In the genomic region with DNA sequence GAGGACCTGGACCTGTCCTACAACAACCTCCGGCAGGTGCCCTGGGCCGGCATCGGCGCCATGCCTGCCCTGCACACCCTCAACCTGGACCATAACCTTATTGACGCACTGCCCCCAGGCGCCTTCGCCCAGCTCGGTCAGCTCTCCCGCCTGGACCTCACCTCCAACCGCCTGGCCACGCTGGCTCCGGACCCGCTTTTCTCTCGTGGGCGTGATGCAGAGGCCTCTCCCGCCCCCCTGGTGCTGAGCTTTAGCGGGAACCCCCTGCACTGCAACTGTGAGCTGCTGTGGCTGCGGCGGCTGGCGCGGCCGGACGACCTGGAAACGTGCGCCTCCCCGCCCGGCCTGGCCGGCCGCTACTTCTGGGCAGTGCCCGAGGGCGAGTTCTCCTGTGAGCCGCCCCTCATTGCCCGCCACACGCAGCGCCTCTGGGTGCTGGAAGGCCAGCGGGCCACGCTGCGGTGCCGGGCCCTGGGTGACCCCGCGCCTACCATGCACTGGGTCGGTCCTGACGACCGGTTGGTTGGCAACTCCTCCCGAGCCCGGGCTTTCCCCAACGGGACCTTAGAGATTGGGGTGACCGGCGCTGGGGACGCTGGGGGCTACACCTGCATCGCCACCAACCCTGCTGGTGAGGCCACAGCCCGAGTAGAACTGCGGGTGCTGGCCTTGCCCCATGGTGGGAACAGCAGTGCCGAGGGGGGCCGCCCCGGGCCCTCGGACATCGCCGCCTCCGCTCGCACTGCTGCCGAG, we compare ENCODE assay signal across 13 cellular contexts. TPM values are rescaled to one million over a fixed set of nuclear protein-coding genes. Genes with fewer than 3 reads are reported as not detected.
DNase-seq lines count a peak whose midpoint lies in the region; ATAC-seq and TF ChIP-seq lines count a peak whose summit lies in the region.
"Had no signal": no experiment of that assay in that cellular context is flagged by ENCODE, and none has a peak within 500 bp of the region (broad histone marks: within the 10 kb centered on the region; RNA-seq: fewer than 3 reads in every experiment).

No MANE protein-coding gene starts in this region.

- H3K9me3 ChIP-seq in neural progenitor cell (ENCODE audit: low read depth) = no peaks in the 10 kb centered on the region
- H3K9me3 ChIP-seq: esophagus squamous epithelium, SK-N-SH had no signal

- in situ Hi-C loops in brain microvascular endothelial cell (cut with HindIII; ENCODE audit: low pct_ligation_motif_present, low sequenced_read_pairs) = no loop called here

- peaks cover 10% of the 10 kb centered on the region for H3K4me1 ChIP-seq in KMS-11 (ENCODE audit: low read depth, poor library complexity, severe bottlenecking)
- H3K4me1 ChIP-seq in neural progenitor cell = peaks cover 10% of the 10 kb centered on the region

- H3K79me2 ChIP-seq in KMS-11 (ENCODE audit: insufficient read depth, low read depth) (peaks cover 9% of the 10 kb centered on the region; the same call in 1 of the 2 replicates), neural progenitor cell (ENCODE audit: low read depth) (no peaks in the 10 kb centered on the region)

- no peak overlapping the region for H3K27ac Mint-ChIP-seq in T-helper 1 cell treated with Interleukin-12 subunit alpha and Interleukin-12 subunit beta and Interleukin-4 antibody, amounts not matched to agents 30 μg/mL and 1 μg/mL, for 36 hours
- H3K27ac Mint-ChIP-seq in neural progenitor cell = no peak overlapping the region

- H3K27me3 ChIP-seq in KMS-11 (ENCODE audit: insufficient read depth, low read depth) (no peaks in the 10 kb centered on the region), brain microvascular endothelial cell (replicated peaks) (no peaks in the 10 kb centered on the region), neural progenitor cell (no peaks in the 10 kb centered on the region)
- H3K27me3 ChIP-seq: esophagus squamous epithelium had no signal

- H3K36me3 ChIP-seq in KMS-11 (ENCODE audit: insufficient read depth) (no peaks in the 10 kb centered on the region), brain microvascular endothelial cell (replicated peaks) (peaks cover 16% of the 10 kb centered on the region), neural progenitor cell (no peaks in the 10 kb centered on the region)

- DNase-seq in T-helper 1 cell (no peak), brain microvascular endothelial cell (no peak), neural progenitor cell (ENCODE audit: low spot score) (no peak), occipital lobe (lab: John Stamatoyannopoulos, UW) (no peak), GM10266 (ENCODE audit: extremely low spot score) (no peak)
- DNase-seq: esophagus squamous epithelium; NCI-H1092 treated with DMSO at 0.1 percent for 48 hours; NCI-H748 treated with DMSO at 0.1 percent for 48 hours; SK-N-SH; stimulated activated CD4-positive, alpha-beta T cell treated with anti-CD3 and anti-CD28 coated beads, Interleukin-1b, Interleukin-23, amount 100 ng/mL, for 48 hours had no signal

- H3K4me3 Mint-ChIP-seq in T-helper 1 cell treated with Interleukin-12 subunit alpha and Interleukin-12 subunit beta and Interleukin-4 antibody, amounts not matched to agents 30 μg/mL and 1 μg/mL, for 36 hours = peak overlapping the region; percentile 72
- H3K4me3 Mint-ChIP-seq in neural progenitor cell = peak overlapping the region; percentile 83

- H3K27ac ChIP-seq in KMS-11 (no peak overlapping the region), brain microvascular endothelial cell (no peak overlapping the region), neural progenitor cell (no peak overlapping the region)

- H3K4me1 Mint-ChIP-seq in T-helper 1 cell treated with Interleukin-12 subunit alpha and Interleukin-12 subunit beta and Interleukin-4 antibody, amounts not matched to agents 30 μg/mL and 1 μg/mL, for 36 hours (ENCODE audit: low read depth) = peaks cover 11% of the 10 kb centered on the region
- peaks cover 13% of the 10 kb centered on the region for H3K4me1 Mint-ChIP-seq in neural progenitor cell

- H3K9ac ChIP-seq in KMS-11 (no peak overlapping the region), neural progenitor cell (no peak overlapping the region)

- no peaks in the 10 kb centered on the region for H3K9me3 Mint-ChIP-seq in T-helper 1 cell treated with Interleukin-12 subunit alpha and Interleukin-12 subunit beta and Interleukin-4 antibody, amounts not matched to agents 30 μg/mL and 1 μg/mL, for 36 hours
- no peaks in the 10 kb centered on the region for H3K9me3 Mint-ChIP-seq in neural progenitor cell

- no peaks in the 10 kb centered on the region for H4K20me1 ChIP-seq in KMS-11 (ENCODE audit: insufficient read depth)
- H4K20me1 ChIP-seq in neural progenitor cell (ENCODE audit: low read depth) = peaks cover 5% of the 10 kb centered on the region

- H3K36me3 Mint-ChIP-seq in T-helper 1 cell treated with Interleukin-12 subunit alpha and Interleukin-12 subunit beta and Interleukin-4 antibody, amounts not matched to agents 30 μg/mL and 1 μg/mL, for 36 hours (ENCODE audit: low read depth) = no peaks in the 10 kb centered on the region
- H3K36me3 Mint-ChIP-seq in neural progenitor cell = no peaks in the 10 kb centered on the region

- H3K4me3 ChIP-seq in KMS-11 (IDR thresholded peaks at IDR 0.05; ENCODE audit: insufficient read depth, low read depth, low read length) (no peak overlapping the region), brain microvascular endothelial cell (ENCODE audit: low read depth, low read length) (peak overlapping the region; percentile 72), neural progenitor cell (no peak overlapping the region)

- H3K4me2 ChIP-seq in KMS-11 (peak overlapping the region; percentile 63; the same call in 1 of the 2 replicates), neural progenitor cell (no peak overlapping the region)

- no peaks in the 10 kb centered on the region for H3K27me3 Mint-ChIP-seq in T-helper 1 cell treated with Interleukin-12 subunit alpha and Interleukin-12 subunit beta and Interleukin-4 antibody, amounts not matched to agents 30 μg/mL and 1 μg/mL, for 36 hours (ENCODE audit: low read depth)
- H3K27me3 Mint-ChIP-seq in neural progenitor cell (ENCODE audit: insufficient read depth, low read depth) = peaks cover 12% of the 10 kb centered on the region

- peaks cover 14% of the 10 kb centered on the region for H3F3A ChIP-seq in neural progenitor cell (ENCODE audit: low read depth)

- H2AFZ ChIP-seq in KMS-11 (ENCODE audit: low read depth) (no peak overlapping the region), neural progenitor cell (replicated peaks) (no peak overlapping the region)

- ATAC-seq in GM19452 (IDR thresholded peaks at IDR 0.05; ENCODE audit: unreplicated experiment) = no peak

- no peak for TF ChIP-seq CTCF in KMS-11 (conservative IDR thresholded peaks at IDR 0.05; ENCODE audit: low read depth, low read length)
- TF ChIP-seq CTCF in brain microvascular endothelial cell (IDR thresholded peaks at IDR 0.05; ENCODE audit: low read depth, low read length, missing control alignments) = no peak
- TF ChIP-seq CTCF in neural progenitor cell (IDR thresholded peaks at IDR 0.05) = no peak
- no peak for TF ChIP-seq CTCF in GM10266 (IDR thresholded peaks at IDR 0.05; ENCODE audit: control insufficient read depth, insufficient read depth, low read depth, missing control alignments)

RNA-seq across cellular contexts. Expression of a gene that starts 1.5 kb away (rescaled TPM):
- total RNA-seq in neural progenitor cell (ENCODE audit: low replicate concordance) = 6.7 and 27.9 TPM in 2 replicates
- 47.7 TPM for total RNA-seq in occipital lobe

RNA-seq across cellular contexts. Expression of a gene that starts 15.1 kb away (rescaled TPM):
- total RNA-seq in neural progenitor cell (ENCODE audit: low replicate concordance) (13.7 and 35.0 TPM in 2 replicates), occipital lobe (12.2 TPM)
